Comparison of ENCODE assay signal across 1 cellular context in genomic region chr6:85124472-85125428, GRCh38.
TF ChIP-seq lines count a peak whose summit lies in the region.

No MANE protein-coding gene starts in this region.

TF ChIP-seq in K562, 482 proteins besides CTCF, POLR2A, EP300 and RAD21 (continued from another document):
- TF ChIP-seq MCM2 (IDR thresholded peaks at IDR 0.05; ENCODE audit: low read depth) (no peak), CBFA2T3 (IDR thresholded peaks at IDR 0.05) (no peak), SRSF3 (IDR thresholded peaks at IDR 0.05; ENCODE audit: insufficient read depth, low read length) (no peak), CGGBP1 (CRISPR knock-in tag; IDR thresholded peaks at IDR 0.05) (no peak), ATF7 (IDR thresholded peaks at IDR 0.05) (0 out of 2 replicates have a peak, but pooled peaks have one; percentile 26), ZNF197 (CRISPR knock-in tag; IDR thresholded peaks at IDR 0.05; ENCODE audit: low read depth) (no peak), ZFPM2 (CRISPR knock-in tag; IDR thresholded peaks at IDR 0.05) (no peak), ZNF408 (CRISPR knock-in tag; IDR thresholded peaks at IDR 0.05; ENCODE audit: low read depth) (no peak)
